ENCODE assay signal across 8 cellular contexts in the genomic region with DNA sequence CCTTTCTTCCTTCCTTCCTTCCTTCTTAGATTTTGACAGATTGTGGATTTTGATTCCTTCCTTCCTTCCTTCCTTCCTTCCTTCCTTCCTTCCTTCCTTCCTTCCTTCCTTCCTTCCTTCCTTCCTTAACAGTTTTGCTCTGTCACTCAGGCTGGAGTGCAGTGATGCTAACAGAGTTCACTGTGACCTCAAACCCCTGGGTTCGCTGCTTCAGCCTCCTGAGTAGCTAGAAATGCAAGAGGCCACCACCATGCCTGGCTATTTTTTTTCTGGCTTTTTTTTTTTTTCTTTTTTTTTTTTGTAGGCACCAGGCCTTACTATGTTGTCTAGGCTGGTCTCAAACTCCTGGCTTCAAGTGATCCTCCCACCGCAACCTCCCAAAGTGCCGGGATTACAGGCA. TPM values are rescaled to one million over a fixed set of nuclear protein-coding genes. Genes with fewer than 3 reads are reported as not detected.
A peak's percentile ranks its signal among the peaks of the same experiment; 100 is the strongest.
DNase-seq lines count a peak whose midpoint lies in the region; ATAC-seq and TF ChIP-seq lines count a peak whose summit lies in the region.
"Not testable (repeated sequence)": the region's sequence is repeated elsewhere in the genome, so short reads cannot be mapped to it uniquely, and the experiment has no call there.

No MANE protein-coding gene starts in this region.

- not testable (repeated sequence) for BruUV-seq in A673 (replicated peaks; lab: Mats Ljungman, UMichigan)

- peaks cover 49% of the 10 kb centered on the region for H3K4me1 Mint-ChIP-seq in HFFc6 (ENCODE audit: low read depth)
- H3K4me1 Mint-ChIP-seq in T-helper 1 cell treated with Interleukin-12 subunit alpha and Interleukin-12 subunit beta and Interleukin-4 antibody, amounts not matched to agents 30 μg/mL and 1 μg/mL, for 36 hours (ENCODE audit: low read depth), result peaks cover 13% of the 10 kb centered on the region
- peaks cover 36% of the 10 kb centered on the region for H3K4me1 Mint-ChIP-seq in activated CD8-positive, alpha-beta T cell treated with anti-CD3 and anti-CD28 coated beads for 36 hours (ENCODE audit: low read depth)
- peaks cover 51% of the 10 kb centered on the region for H3K4me1 Mint-ChIP-seq in activated naive CD4-positive, alpha-beta T cell treated with anti-CD3 and anti-CD28 coated beads, Interleukin-2, amount 50 U/mL, for 24 hours
- H3K4me1 Mint-ChIP-seq in stimulated activated memory B cell treated with anti-CD40 and anti-IgM and Interleukin-4, amounts not matched to agents 10 μg/mL and 1 μg/mL and 100 μg/mL, for 72 hours, result not testable (repeated sequence)

- not testable (repeated sequence) for H3K4me3 Mint-ChIP-seq in HFFc6; T-helper 1 cell treated with Interleukin-12 subunit alpha and Interleukin-12 subunit beta and Interleukin-4 antibody, amounts not matched to agents 30 μg/mL and 1 μg/mL, for 36 hours; activated CD8-positive, alpha-beta T cell treated with anti-CD3 and anti-CD28 coated beads for 36 hours; stimulated activated memory B cell treated with anti-CD40 and anti-IgM and Interleukin-4, amounts not matched to agents 10 μg/mL and 1 μg/mL and 100 μg/mL, for 72 hours
- H3K4me3 Mint-ChIP-seq in activated naive CD4-positive, alpha-beta T cell treated with anti-CD3 and anti-CD28 coated beads, Interleukin-2, amount 50 U/mL, for 24 hours, result peak overlapping the region; percentile 36

- DNase-seq in A673 (ENCODE audit: low spot score) (peak; percentile 78), adrenal gland (peak in 4 of 7 donors; percentile 5 to 21 (median 19))
- not testable (repeated sequence) for DNase-seq in HFFc6
- DNase-seq in activated CD8-positive, alpha-beta T cell treated with anti-CD3 and anti-CD28 coated beads for 36 hours, result peak; percentile 7

- H3K9me3 Mint-ChIP-seq in HFFc6; activated CD8-positive, alpha-beta T cell treated with anti-CD3 and anti-CD28 coated beads for 36 hours; stimulated activated memory B cell treated with anti-CD40 and anti-IgM and Interleukin-4, amounts not matched to agents 10 μg/mL and 1 μg/mL and 100 μg/mL, for 72 hours: not testable (repeated sequence)
- H3K9me3 Mint-ChIP-seq in T-helper 1 cell treated with Interleukin-12 subunit alpha and Interleukin-12 subunit beta and Interleukin-4 antibody, amounts not matched to agents 30 μg/mL and 1 μg/mL, for 36 hours, result peaks cover 22% of the 10 kb centered on the region
- H3K9me3 Mint-ChIP-seq in activated naive CD4-positive, alpha-beta T cell treated with anti-CD3 and anti-CD28 coated beads, Interleukin-2, amount 50 U/mL, for 24 hours, result peaks cover 15% of the 10 kb centered on the region

- H3K36me3 Mint-ChIP-seq in HFFc6 (ENCODE audit: low read depth); activated CD8-positive, alpha-beta T cell treated with anti-CD3 and anti-CD28 coated beads for 36 hours (ENCODE audit: low read depth); activated naive CD4-positive, alpha-beta T cell treated with anti-CD3 and anti-CD28 coated beads, Interleukin-2, amount 50 U/mL, for 24 hours; stimulated activated memory B cell treated with anti-CD40 and anti-IgM and Interleukin-4, amounts not matched to agents 10 μg/mL and 1 μg/mL and 100 μg/mL, for 72 hours: not testable (repeated sequence)
- peaks cover 11% of the 10 kb centered on the region for H3K36me3 Mint-ChIP-seq in T-helper 1 cell treated with Interleukin-12 subunit alpha and Interleukin-12 subunit beta and Interleukin-4 antibody, amounts not matched to agents 30 μg/mL and 1 μg/mL, for 36 hours (ENCODE audit: low read depth)

- not testable (repeated sequence) for H3K27me3 ChIP-seq in A673 (replicated peaks; ENCODE audit: insufficient read depth, low read depth, low read length, poor library complexity); adrenal gland

- not testable (repeated sequence) for H3K36me3 ChIP-seq in A673 (ENCODE audit: insufficient read depth, low read length, poor library complexity, severe bottlenecking); adrenal gland (replicated peaks in 1 of 2); mesodermal cell (ENCODE audit: control insufficient read depth, insufficient read depth, low read length)

- POLR2A ChIA-PET in A673 (lab: Charles Lee; ENCODE audit: low non-redundant PET), result not testable (repeated sequence)
- POLR2A ChIA-PET in activated CD8-positive, alpha-beta T cell treated with anti-CD3 and anti-CD28 coated beads for 36 hours (lab: Charles Lee), result interaction anchor here (0.7 to 1.2 kb wide), 3 partner anchors 28 to 38 kb away, joined by 3 to 4 read pairs (median 4); no protein-coding TSS in a partner anchor

- not testable (repeated sequence) for H3K4me3 ChIP-seq in A673 (ENCODE audit: low read depth, low read length, poor library complexity, severe bottlenecking); adrenal gland; mesodermal cell (ENCODE audit: extremely low read depth, insufficient read depth, low read length, poor library complexity, severe bottlenecking)

- intact Hi-C loops in A673 (cut with micrococcal nuclease; ENCODE audit: unreplicated experiment); adrenal gland (cut with DNase I): not testable (repeated sequence)
- intact Hi-C loops in activated CD8-positive, alpha-beta T cell treated with anti-CD3 and anti-CD28 coated beads for 36 hours (cut with micrococcal nuclease), result loop anchor here (1.0 to 5.0 kb wide), 2 partner anchors 33 to 42 kb away; a partner anchor contains a TSS

- CTCF ChIA-PET in A673 (lab: Charles Lee); activated CD8-positive, alpha-beta T cell treated with anti-CD3 and anti-CD28 coated beads for 36 hours (lab: Charles Lee): not testable (repeated sequence)

- TF ChIP-seq CTCF in A673 (conservative IDR thresholded peaks at IDR 0.05; ENCODE audit: low read depth, low read length); HFFc6 (IDR thresholded peaks at IDR 0.05); activated CD8-positive, alpha-beta T cell treated with anti-CD3 and anti-CD28 coated beads for 36 hours (IDR thresholded peaks at IDR 0.05); adrenal gland (IDR thresholded peaks at IDR 0.05): not testable (repeated sequence)

- not testable (repeated sequence) for H3K27me3 Mint-ChIP-seq in HFFc6 (ENCODE audit: insufficient read depth); T-helper 1 cell treated with Interleukin-12 subunit alpha and Interleukin-12 subunit beta and Interleukin-4 antibody, amounts not matched to agents 30 μg/mL and 1 μg/mL, for 36 hours (ENCODE audit: low read depth); activated CD8-positive, alpha-beta T cell treated with anti-CD3 and anti-CD28 coated beads for 36 hours; activated naive CD4-positive, alpha-beta T cell treated with anti-CD3 and anti-CD28 coated beads, Interleukin-2, amount 50 U/mL, for 24 hours; stimulated activated memory B cell treated with anti-CD40 and anti-IgM and Interleukin-4, amounts not matched to agents 10 μg/mL and 1 μg/mL and 100 μg/mL, for 72 hours

- H3K27ac Mint-ChIP-seq in HFFc6, result peak overlapping the region; percentile 75
- H3K27ac Mint-ChIP-seq in T-helper 1 cell treated with Interleukin-12 subunit alpha and Interleukin-12 subunit beta and Interleukin-4 antibody, amounts not matched to agents 30 μg/mL and 1 μg/mL, for 36 hours, result peak overlapping the region; percentile 52
- H3K27ac Mint-ChIP-seq in activated CD8-positive, alpha-beta T cell treated with anti-CD3 and anti-CD28 coated beads for 36 hours, result peak overlapping the region; percentile 92
- H3K27ac Mint-ChIP-seq in activated naive CD4-positive, alpha-beta T cell treated with anti-CD3 and anti-CD28 coated beads, Interleukin-2, amount 50 U/mL, for 24 hours, result peak overlapping the region; percentile 96
- peak overlapping the region; percentile 80 for H3K27ac Mint-ChIP-seq in stimulated activated memory B cell treated with anti-CD40 and anti-IgM and Interleukin-4, amounts not matched to agents 10 μg/mL and 1 μg/mL and 100 μg/mL, for 72 hours

- ATAC-seq in activated CD8-positive, alpha-beta T cell treated with anti-CD3 and anti-CD28 coated beads for 36 hours, result peak; percentile 29
- not testable (repeated sequence) for ATAC-seq in stimulated activated memory B cell treated with anti-CD40 and anti-IgM and Interleukin-4, amounts not matched to agents 10 μg/mL and 1 μg/mL and 100 μg/mL, for 72 hours

- H3K27ac ChIP-seq in A673 (ENCODE audit: low read depth, low read length, poor library complexity, severe bottlenecking) (peak overlapping the region; percentile 92), mesodermal cell (ENCODE audit: low read depth, low read length, severe bottlenecking) (peak overlapping the region; percentile 74)
- not testable (repeated sequence) for H3K27ac ChIP-seq in adrenal gland

- H3K9me3 ChIP-seq in A673 (ENCODE audit: low read depth, low read length, poor library complexity, severe bottlenecking); adrenal gland (replicated peaks in 1 of 3); mesodermal cell (ENCODE audit: control insufficient read depth, low read length): not testable (repeated sequence)

- H3K4me1 ChIP-seq in A673 (ENCODE audit: insufficient read depth, low read length, poor library complexity, severe bottlenecking); adrenal gland (replicated peaks in 1 of 2); mesodermal cell (ENCODE audit: control insufficient read depth, insufficient read depth, low read length, poor library complexity, severe bottlenecking): not testable (repeated sequence)

- not testable (repeated sequence) for TF ChIP-seq POLR2A in adrenal gland (IDR thresholded peaks at IDR 0.05)

- 65 to 72% (median 69%) methylated on average over 3 of the region's 3 CpGs for WGBS in adrenal gland, 4 donors
- WGBS in mesodermal cell (ENCODE audit: insufficient coverage in 2 of 2), 2 experiments, result 100% methylated on average over 1 of the region's 3 CpGs

RNA-seq across cellular contexts. Expression of a gene that starts 32.8 kb away (rescaled TPM):
- 27.3 and 32.6 TPM in 2 replicates for total RNA-seq in A673 (2021)
- 10 to 100 TPM; 33.3 to 57.9 (median 45.5) TPM for total RNA-seq in HFFc6 (2021; fragmentation: NEBNext Ultra II Directional; extraction: Animal tissue kit (Norgen Biotek cat#: 25700))
- 10 to 100 TPM; 53.5 to 55.3 TPM for total RNA-seq in activated CD8-positive, alpha-beta T cell treated with anti-CD3 and anti-CD28 coated beads for 36 hours
- total RNA-seq in adrenal gland, result 100 to 1,000 TPM in 2 of 8 donors, 10 to 100 TPM in 6; 46.7 to 172 (median 54.8) TPM
- polyA plus RNA-seq in adrenal gland, result 10 to 100 TPM; 11.4 to 57.4 (median 14.6) TPM
- 47.7 TPM for polyA plus RNA-seq in mesodermal cell (2013, experiment 1 of 2)
- 42.0 TPM for polyA plus RNA-seq in mesodermal cell (2013, experiment 2 of 2)
